22 cellular contexts compared by ENCODE assay signal in genomic region chr9:131616983-131617604, GRCh38.
DNase-seq lines count a peak whose midpoint lies in the region; ATAC-seq and TF ChIP-seq lines count a peak whose summit lies in the region.
"Had no signal": no experiment of that assay in that cellular context is flagged by ENCODE, and none has a peak within 500 bp of the region (broad histone marks: within the 10 kb centered on the region; RNA-seq: fewer than 3 reads in every experiment).

No MANE protein-coding gene starts in this region.

- H3K4me1 Mint-ChIP-seq in CD14-positive monocyte, result peaks cover 27% of the 10 kb centered on the region
- peaks cover 21% of the 10 kb centered on the region for H3K4me1 Mint-ChIP-seq in T-helper 17 cell

- H3K9me3 ChIP-seq in T-helper 17 cell (ENCODE audit: control insufficient read depth, low read length, poor library complexity, severe bottlenecking) (no peaks in the 10 kb centered on the region), liver (ENCODE audit: control insufficient read depth in 4 of 4, low read length in 3 of 4) (no peaks in the 10 kb centered on the region)

- ATAC-seq in T-helper 17 cell, result no peak
- no peak for ATAC-seq in HG02973 (IDR thresholded peaks at IDR 0.05; ENCODE audit: unreplicated experiment)
- ATAC-seq in GM21528 (IDR thresholded peaks at IDR 0.05; ENCODE audit: low FRiP score, unreplicated experiment), result no peak

- 82% methylated on average over 10 of the region's 10 CpGs for WGBS in liver

- intact Hi-C loops in CD14-positive monocyte (cut with micrococcal nuclease), result no loop called here

- TF ChIP-seq RAD21 in liver (IDR thresholded peaks at IDR 0.05), result no peak

- H3K4me1 ChIP-seq in liver (ENCODE audit: control insufficient read depth in 4 of 4, insufficient read depth in 4 of 4, low read length in 3 of 4), result no peaks in the 10 kb centered on the region
- H3K4me1 ChIP-seq: parathyroid adenoma had no signal

- H3K4me3 Mint-ChIP-seq in CD14-positive monocyte (no peak overlapping the region), T-helper 17 cell (no peak overlapping the region)
- H3K4me3 Mint-ChIP-seq: activated naive CD4-positive, alpha-beta T cell treated with anti-CD3 and anti-CD28 coated beads, Interleukin-2, amount 10 ng/mL, durations not matched to agents 7 days and 5 days; CD4-positive, alpha-beta T cell; central memory CD8-positive, alpha-beta T cell had no signal

- no peaks in the 10 kb centered on the region for H3K27me3 ChIP-seq in liver (ENCODE audit: control insufficient read depth in 4 of 4, insufficient read depth in 4 of 4, low read length in 3 of 4)

- H3K27ac Mint-ChIP-seq in CD14-positive monocyte, result peak overlapping the region in 5 of 7 donors; percentile 15 to 83 (median 46)
- peak overlapping the region; percentile 39 for H3K27ac Mint-ChIP-seq in T-helper 17 cell
- H3K27ac Mint-ChIP-seq: activated naive CD4-positive, alpha-beta T cell treated with anti-CD3 and anti-CD28 coated beads, Interleukin-2, amount 10 ng/mL, durations not matched to agents 7 days and 5 days; CD4-positive, alpha-beta T cell had no signal

- H3K27me3 Mint-ChIP-seq in CD14-positive monocyte (ENCODE audit: low read depth in 3 of 3) (peaks cover 0 to 3% (median 0%) of the 10 kb centered on the region in 3 donors), T-helper 17 cell (no peaks in the 10 kb centered on the region)
- H3K27me3 Mint-ChIP-seq: activated naive CD4-positive, alpha-beta T cell treated with anti-CD3 and anti-CD28 coated beads, Interleukin-2, amount 10 ng/mL, durations not matched to agents 7 days and 5 days; CD4-positive, alpha-beta T cell; central memory CD8-positive, alpha-beta T cell had no signal

- DNase-seq in CD14-positive monocyte (ENCODE audit: low spot score) (no peak), T-helper 17 cell (no peak), fibroblast of peridontal ligament (ENCODE audit: extremely low read depth) (peak; percentile 15), kidney tubule cell (ENCODE audit: low spot score) (no peak)
- DNase-seq: activated CD4-positive, alpha-beta T cell treated with anti-CD3 and anti-CD28 coated beads, Interleukin-2, amount 50 U/mL, for 48 hours; activated naive CD4-positive, alpha-beta T cell treated with anti-CD3 and anti-CD28 coated beads, Interleukin-2, amount 10 ng/mL, durations not matched to agents 7 days and 5 days; activated T-cell treated with anti-CD3 and anti-CD28 coated beads, Interleukin-2, amount 50 U/mL, for 1 hour; CD4-positive, alpha-beta T cell; DMS53; GF-D8; Kasumi-1; NCI-H1048; NCI-H187 treated with DMSO at 0.1 percent for 48 hours; NCI-H69; RPMI8226; stimulated activated CD8-positive, alpha-beta memory T cell treated with anti-CD3 and anti-CD28 coated beads, Interleukin-4, amount 100 ng/mL, for 48 hours; substantia nigra had no signal

- H3K9me3 Mint-ChIP-seq in CD14-positive monocyte, result peaks cover 0 to 7% (median 5%) of the 10 kb centered on the region in 7 donors
- H3K9me3 Mint-ChIP-seq: activated naive CD4-positive, alpha-beta T cell treated with anti-CD3 and anti-CD28 coated beads, Interleukin-2, amount 10 ng/mL, durations not matched to agents 7 days and 5 days; CD4-positive, alpha-beta T cell; central memory CD8-positive, alpha-beta T cell had no signal

- peaks cover 5 to 33% (median 14%) of the 10 kb centered on the region in 4 donors for H3K36me3 ChIP-seq in liver (ENCODE audit: control insufficient read depth in 4 of 4, insufficient read depth in 3 of 4, low read depth in 1 of 4, low read length in 3 of 4)

- H3K9ac ChIP-seq in liver (ENCODE audit: low read depth in 1 of 2, low read length in 2 of 2), result no peak overlapping the region
- H3K9ac ChIP-seq: parathyroid adenoma had no signal

- TF ChIP-seq CTCF in CD14-positive monocyte (IDR thresholded peaks at IDR 0.05), result no peak
- TF ChIP-seq CTCF in liver (IDR thresholded peaks at IDR 0.05; ENCODE audit: low read depth, low read length, missing input control), result no peak

- H3K36me3 Mint-ChIP-seq in CD14-positive monocyte (peaks cover 97 to 99% of the 10 kb centered on the region in 2 donors), T-helper 17 cell (ENCODE audit: low read depth) (peaks cover 10% of the 10 kb centered on the region)

- H3K4me3 ChIP-seq in liver (ENCODE audit: low read depth in 1 of 3, low read length in 3 of 3), result no peak overlapping the region

- H3K27ac ChIP-seq in liver (ENCODE audit: low read depth in 1 of 2, low read length in 2 of 2), result no peak overlapping the region
- H3K27ac ChIP-seq: parathyroid adenoma had no signal

TF ChIP-seq in liver, 16 proteins besides CTCF, POLR2A, EP300 and RAD21:
- TF ChIP-seq EGR1 (IDR thresholded peaks at IDR 0.05; ENCODE audit: low read depth in 2 of 2), result no peak
- TF ChIP-seq HNF4A (conservative IDR thresholded peaks at IDR 0.05), result peak; percentile 36 to 37
